In the genomic region with DNA sequence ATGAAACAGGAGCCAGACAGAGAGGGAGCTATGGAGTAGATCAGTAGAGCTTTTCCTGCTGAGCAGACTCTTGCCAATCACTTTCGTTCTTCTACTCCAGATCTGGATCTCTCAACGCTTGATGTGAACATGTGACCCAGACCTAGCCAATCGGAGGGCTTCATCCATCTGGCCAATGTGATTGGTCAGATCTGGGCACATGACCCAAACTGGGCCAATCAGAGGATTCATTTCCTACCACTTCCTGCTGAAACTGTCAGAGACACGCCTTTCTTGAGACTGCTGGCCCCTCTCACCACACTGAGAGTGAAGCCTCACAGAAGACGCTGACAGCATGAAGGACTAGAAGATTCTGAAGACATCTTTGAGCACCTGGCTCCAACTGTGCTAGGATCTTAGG, we compare ENCODE assay signal across 15 cellular contexts. TPM values are rescaled to one million over a fixed set of nuclear protein-coding genes. Genes with fewer than 3 reads are reported as not detected.
A peak's percentile ranks its signal among the peaks of the same experiment; 100 is the strongest.
DNase-seq lines count a peak whose midpoint lies in the region; TF ChIP-seq lines count a peak whose summit lies in the region.
"Had no signal": no experiment of that assay in that cellular context is flagged by ENCODE, and none has a peak within 500 bp of the region (broad histone marks: within the 10 kb centered on the region; RNA-seq: fewer than 3 reads in every experiment).

No MANE protein-coding gene starts in this region.

- no peak overlapping the region for H3K14ac ChIP-seq in H9 (ENCODE audit: insufficient read depth, low read length)

- H3K27me3 ChIP-seq in H9 (ENCODE audit: insufficient read depth, low read length) (no peaks in the 10 kb centered on the region), SJCRH30 (no peaks in the 10 kb centered on the region)
- H3K27me3 ChIP-seq: left lung, SJSA1 had no signal

- H3K23ac ChIP-seq in H9 (ENCODE audit: insufficient read length, low read depth, low read length), result no peak overlapping the region

- no peak overlapping the region for H2BK15ac ChIP-seq in H9 (ENCODE audit: low read depth, low read length)

- no peaks in the 10 kb centered on the region for H3K27me3 Mint-ChIP-seq in activated CD4-positive, alpha-beta T cell treated with anti-CD3 and anti-CD28 coated beads, Interleukin-2, amount 10 ng/mL, durations not matched to agents 24 days and 14 days
- H3K27me3 Mint-ChIP-seq in H9 (ENCODE audit: low read depth), result no peaks in the 10 kb centered on the region
- H3K27me3 Mint-ChIP-seq in activated CD4-positive, alpha-beta memory T cell treated with anti-CD3 and anti-CD28 coated beads for 36 hours, result no peaks in the 10 kb centered on the region
- H3K27me3 Mint-ChIP-seq: naive B cell, progenitor cell of endocrine pancreas had no signal

- no peaks in the 10 kb centered on the region for H3K79me2 ChIP-seq in H9 (ENCODE audit: insufficient read depth, low read length)

- no peaks in the 10 kb centered on the region for H3K36me3 ChIP-seq in SJCRH30
- H3K36me3 ChIP-seq: left lung, SJSA1 had no signal

- H2AK5ac ChIP-seq in H9 (ENCODE audit: insufficient read length, low read length), result no peak overlapping the region

- CTCF ChIA-PET in activated CD4-positive, alpha-beta memory T cell treated with anti-CD3 and anti-CD28 coated beads for 36 hours (lab: Charles Lee), result no interaction called here

- peaks cover 7% of the 10 kb centered on the region for H3K4me1 Mint-ChIP-seq in activated CD4-positive, alpha-beta T cell treated with anti-CD3 and anti-CD28 coated beads, Interleukin-2, amount 10 ng/mL, durations not matched to agents 24 days and 14 days
- no peaks in the 10 kb centered on the region for H3K4me1 Mint-ChIP-seq in H9
- peaks cover 3% of the 10 kb centered on the region for H3K4me1 Mint-ChIP-seq in activated CD4-positive, alpha-beta memory T cell treated with anti-CD3 and anti-CD28 coated beads for 36 hours (ENCODE audit: low read depth)

- H2BK12ac ChIP-seq in H9 (ENCODE audit: insufficient read length, low read depth, low read length), result no peak overlapping the region

- H4K91ac ChIP-seq in H9 (ENCODE audit: insufficient read length, low read depth, low read length), result no peak overlapping the region

- no CpG with 5 or more reads among the region's 5 CpGs for WGBS in H9 (ENCODE audit: extremely low coverage, insufficient read length, low lambda C conversion rate)

- no peak overlapping the region for H4K5ac ChIP-seq in H9 (ENCODE audit: insufficient read length, low read depth, low read length)

- intact Hi-C loops in activated CD4-positive, alpha-beta T cell treated with anti-CD3 and anti-CD28 coated beads, Interleukin-2, amount 10 ng/mL, durations not matched to agents 24 days and 14 days (cut with micrococcal nuclease), result no loop called here
- intact Hi-C loops in activated CD4-positive, alpha-beta memory T cell treated with anti-CD3 and anti-CD28 coated beads for 36 hours (cut with micrococcal nuclease), result no loop called here

- H3K79me1 ChIP-seq in H9 (ENCODE audit: insufficient read depth, low read depth, low read length, poor library complexity, severe bottlenecking), result no peaks in the 10 kb centered on the region

- no peak overlapping the region for H3K4ac ChIP-seq in H9 (ENCODE audit: low read depth, low read length)

- no peak overlapping the region for H3K27ac Mint-ChIP-seq in activated CD4-positive, alpha-beta T cell treated with anti-CD3 and anti-CD28 coated beads, Interleukin-2, amount 10 ng/mL, durations not matched to agents 24 days and 14 days
- H3K27ac Mint-ChIP-seq in H9, result no peak overlapping the region
- no peak overlapping the region for H3K27ac Mint-ChIP-seq in activated CD4-positive, alpha-beta memory T cell treated with anti-CD3 and anti-CD28 coated beads for 36 hours
- H3K27ac Mint-ChIP-seq: progenitor cell of endocrine pancreas had no signal

- TF ChIP-seq CTCF in H9 (conservative IDR thresholded peaks at IDR 0.05), result no peak

- H2BK120ac ChIP-seq in H9 (ENCODE audit: low read depth, low read length, poor library complexity, severe bottlenecking), result no peak overlapping the region

- no peak overlapping the region for H2BK20ac ChIP-seq in H9 (ENCODE audit: low read depth, low read length, poor library complexity, severe bottlenecking)

- DNase-seq in activated CD4-positive, alpha-beta T cell treated with anti-CD3 and anti-CD28 coated beads, Interleukin-2, amount 10 ng/mL, durations not matched to agents 24 days and 14 days, result peak; percentile 61
- no peak for DNase-seq in activated CD4-positive, alpha-beta T cell treated with anti-CD3 and anti-CD28 coated beads, Interleukin-2, amount 50 U/mL, for 1 hour
- DNase-seq in H9 (peak; percentile 32), SJCRH30 (peak; percentile 36 to 61), iPS DF 19.7 (ENCODE audit: low read depth, low spot score) (peak; percentile 35), NCI-H69 (lab: John Stamatoyannopoulos, UW) (no peak), cerebellum (ENCODE audit: low spot score) (no peak)
- no peak for DNase-seq in activated CD4-positive, alpha-beta memory T cell treated with anti-CD3 and anti-CD28 coated beads for 36 hours
- DNase-seq: DMS79; naive B cell; NCI-H187 treated with DMSO at 0.1 percent for 48 hours; stimulated activated CD4-positive, alpha-beta T cell treated with anti-CD3 and anti-CD28 coated beads, Interleukin-15, amount 100 ng/mL, for 24 hours had no signal

- no peaks in the 10 kb centered on the region for H3K9me3 Mint-ChIP-seq in activated CD4-positive, alpha-beta T cell treated with anti-CD3 and anti-CD28 coated beads, Interleukin-2, amount 10 ng/mL, durations not matched to agents 24 days and 14 days
- H3K9me3 Mint-ChIP-seq in H9, result 0 out of 5 replicates have a peak, but pooled peaks cover 0 to 3% of the 10 kb centered on the region in 2 experiments
- peaks cover 3% of the 10 kb centered on the region for H3K9me3 Mint-ChIP-seq in activated CD4-positive, alpha-beta memory T cell treated with anti-CD3 and anti-CD28 coated beads for 36 hours

- H3K4me1 ChIP-seq in H9 (ENCODE audit: insufficient read depth, low read length), result no peaks in the 10 kb centered on the region
- H3K4me1 ChIP-seq in SJCRH30, result no peaks in the 10 kb centered on the region
- H3K4me1 ChIP-seq: left lung, SJSA1 had no signal

- no peak overlapping the region for H3K18ac ChIP-seq in H9 (ENCODE audit: insufficient read length, low read depth, low read length)

- H3K4me3 Mint-ChIP-seq in activated CD4-positive, alpha-beta T cell treated with anti-CD3 and anti-CD28 coated beads, Interleukin-2, amount 10 ng/mL, durations not matched to agents 24 days and 14 days, result no peak overlapping the region
- H3K4me3 Mint-ChIP-seq in H9, result no peak overlapping the region
- no peak overlapping the region for H3K4me3 Mint-ChIP-seq in activated CD4-positive, alpha-beta memory T cell treated with anti-CD3 and anti-CD28 coated beads for 36 hours
- H3K4me3 Mint-ChIP-seq: naive B cell had no signal

- POLR2A ChIA-PET in activated CD4-positive, alpha-beta memory T cell treated with anti-CD3 and anti-CD28 coated beads for 36 hours (lab: Charles Lee), result no interaction called here

- H2BK5ac ChIP-seq in H9 (ENCODE audit: insufficient read length, low read length), result no peak overlapping the region

- no peaks in the 10 kb centered on the region for H4K20me1 ChIP-seq in H9 (ENCODE audit: control insufficient read depth, insufficient read depth, insufficient read length)

- H3K27ac ChIP-seq in H9 (ENCODE audit: insufficient read length, low read depth, low read length) (no peak overlapping the region), SJCRH30 (no peak overlapping the region)
- H3K27ac ChIP-seq: left lung, SJSA1 had no signal

- H3K56ac ChIP-seq in H9 (ENCODE audit: insufficient read length, low read depth, low read length), result no peak overlapping the region

- no peaks in the 10 kb centered on the region for H3K23me2 ChIP-seq in H9 (ENCODE audit: insufficient read length, low read depth, low read length, poor library complexity, severe bottlenecking)

- H3K4me2 ChIP-seq in H9 (ENCODE audit: insufficient read depth, insufficient read length, low read length), result no peak overlapping the region

- no peak overlapping the region for H3K9ac ChIP-seq in H9 (ENCODE audit: extremely low read depth, insufficient read length, low read length)

- H3K36me3 Mint-ChIP-seq in activated CD4-positive, alpha-beta T cell treated with anti-CD3 and anti-CD28 coated beads, Interleukin-2, amount 10 ng/mL, durations not matched to agents 24 days and 14 days (ENCODE audit: low read depth), result no peaks in the 10 kb centered on the region
- H3K36me3 Mint-ChIP-seq in H9 (ENCODE audit: insufficient read depth in 1 of 3, low read depth in 3 of 3), result no peaks in the 10 kb centered on the region
- no peaks in the 10 kb centered on the region for H3K36me3 Mint-ChIP-seq in activated CD4-positive, alpha-beta memory T cell treated with anti-CD3 and anti-CD28 coated beads for 36 hours

- no peak overlapping the region for H3K4me3 ChIP-seq in SJCRH30
- H3K4me3 ChIP-seq: left lung, SJSA1 had no signal

- no peak overlapping the region for H4K8ac ChIP-seq in H9 (replicated peaks; ENCODE audit: insufficient read length, low read depth, low read length)

- H3T11ph ChIP-seq in H9 (ENCODE audit: low read length), result no peak overlapping the region

- H3K9me3 ChIP-seq in H9 (ENCODE audit: control insufficient read depth, low read depth, low read length) (no peaks in the 10 kb centered on the region), SJCRH30 (replicated peaks) (no peaks in the 10 kb centered on the region)
- H3K9me3 ChIP-seq: left lung, SJSA1 had no signal

- H2AFZ ChIP-seq in H9 (ENCODE audit: low read length), result no peak overlapping the region

RNA-seq across cellular contexts. Expression of gene ZMYND8, which starts 44.2 kb away (rescaled TPM):
- 38.1 and 40.0 TPM in 2 replicates for total RNA-seq in activated CD4-positive, alpha-beta T cell treated with anti-CD3 and anti-CD28 coated beads, Interleukin-2, amount 10 ng/mL, durations not matched to agents 24 days and 14 days
- total RNA-seq in H9 (2021) (158 and 162 TPM in 2 replicates), cerebellum (39.7 TPM)
- 45.4 and 45.8 TPM in 2 replicates for total RNA-seq in SJCRH30 (2014; rRNA removed; shearing (Covaris generic))
- 10 to 100 TPM; 28.1 to 29.6 TPM for total RNA-seq in activated CD4-positive, alpha-beta memory T cell treated with anti-CD3 and anti-CD28 coated beads for 36 hours

Comparison
In these comparisons a context has a peak if more than half of its experiments do, and no peak if none do; other contexts are left out.
1. DNase-seq: peak in activated CD4-positive, alpha-beta T cell treated with anti-CD3 and anti-CD28 coated beads, Interleukin-2, amount 10 ng/mL, durations not matched to agents 24 days and 14 days (single experiment), H9 (single experiment), SJCRH30 (2 of 2) and iPS DF 19.7 (single experiment); none in activated CD4-positive, alpha-beta T cell treated with anti-CD3 and anti-CD28 coated beads, Interleukin-2, amount 50 U/mL, for 1 hour (single experiment), NCI-H69 (single experiment), activated CD4-positive, alpha-beta memory T cell treated with anti-CD3 and anti-CD28 coated beads for 36 hours (single experiment) and cerebellum (single experiment).